9 cellular contexts compared by ENCODE assay signal in the genomic region with DNA sequence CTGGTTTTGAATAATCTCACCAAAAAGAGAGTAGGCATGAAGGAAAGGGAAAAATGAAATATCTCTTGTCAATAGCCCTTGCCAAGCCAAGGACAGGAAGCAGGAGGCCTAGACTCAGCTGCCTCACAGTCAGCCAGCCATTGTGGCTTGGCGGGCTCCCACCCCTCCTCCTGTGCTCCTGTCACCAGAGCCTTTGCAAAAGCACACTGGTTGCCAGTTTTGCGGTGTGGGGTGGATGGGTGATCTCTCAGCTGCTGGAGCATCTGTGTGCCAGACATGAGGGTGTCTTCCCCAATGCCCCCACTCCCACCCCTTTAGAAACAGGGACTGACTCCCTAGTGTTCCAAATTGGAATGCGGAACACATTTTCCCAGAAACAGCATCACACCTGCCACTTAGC. TPM values are rescaled to one million over a fixed set of nuclear protein-coding genes. Genes with fewer than 3 reads are reported as not detected.
DNase-seq lines count a peak whose midpoint lies in the region.
"Had no signal": no experiment of that assay in that cellular context is flagged by ENCODE, and none has a peak within 500 bp of the region (broad histone marks: within the 10 kb centered on the region; RNA-seq: fewer than 3 reads in every experiment).

No MANE protein-coding gene starts in this region.

- DNase-seq in DMS 273 (lab: John Stamatoyannopoulos, UW; ENCODE audit: unreplicated experiment) = peak; percentile 40
- DNase-seq in DMS 273 treated with DMSO at 0.1 percent for 48 hours (lab: John Stamatoyannopoulos, UW) = no peak
- DNase-seq in NCI-H774 (lab: John Stamatoyannopoulos, UW) = peak; percentile 5
- DNase-seq in central memory CD4-positive, alpha-beta T cell = peak; percentile 21
- DNase-seq in posterior cingulate gyrus = peak in 9 of 10 donors; percentile 3 to 86 (median 20)
- DNase-seq in T1000 (lab: John Stamatoyannopoulos, UW) = no peak
- DNase-seq in cerebellar nuclear complex (lab: John Stamatoyannopoulos, UW) = no peak
- DNase-seq in A172 (ENCODE audit: low spot score) = no peak
- DNase-seq: NCI-H187 had no signal

- intact Hi-C loops in posterior cingulate gyrus (cut with DNase I) = no loop called here

RNA-seq across cellular contexts. Expression of a gene that starts 26.1 kb away (rescaled TPM):
- 5.0 and 5.2 TPM in 2 replicates for total RNA-seq in A172 (2014; rRNA removed; shearing (Covaris generic))

Comparison
In these comparisons a context has a peak if more than half of its experiments do, and no peak if none do; other contexts are left out.
1. DNase-seq: peak in DMS 273 (single experiment), NCI-H774 (single experiment), central memory CD4-positive, alpha-beta T cell (single experiment) and posterior cingulate gyrus (9 of 10); none in DMS 273 treated with DMSO at 0.1 percent for 48 hours (single experiment), T1000 (single experiment), cerebellar nuclear complex (0 of 2) and A172 (single experiment).